ENCODE assay signal across 8 cellular contexts in the genomic region with DNA sequence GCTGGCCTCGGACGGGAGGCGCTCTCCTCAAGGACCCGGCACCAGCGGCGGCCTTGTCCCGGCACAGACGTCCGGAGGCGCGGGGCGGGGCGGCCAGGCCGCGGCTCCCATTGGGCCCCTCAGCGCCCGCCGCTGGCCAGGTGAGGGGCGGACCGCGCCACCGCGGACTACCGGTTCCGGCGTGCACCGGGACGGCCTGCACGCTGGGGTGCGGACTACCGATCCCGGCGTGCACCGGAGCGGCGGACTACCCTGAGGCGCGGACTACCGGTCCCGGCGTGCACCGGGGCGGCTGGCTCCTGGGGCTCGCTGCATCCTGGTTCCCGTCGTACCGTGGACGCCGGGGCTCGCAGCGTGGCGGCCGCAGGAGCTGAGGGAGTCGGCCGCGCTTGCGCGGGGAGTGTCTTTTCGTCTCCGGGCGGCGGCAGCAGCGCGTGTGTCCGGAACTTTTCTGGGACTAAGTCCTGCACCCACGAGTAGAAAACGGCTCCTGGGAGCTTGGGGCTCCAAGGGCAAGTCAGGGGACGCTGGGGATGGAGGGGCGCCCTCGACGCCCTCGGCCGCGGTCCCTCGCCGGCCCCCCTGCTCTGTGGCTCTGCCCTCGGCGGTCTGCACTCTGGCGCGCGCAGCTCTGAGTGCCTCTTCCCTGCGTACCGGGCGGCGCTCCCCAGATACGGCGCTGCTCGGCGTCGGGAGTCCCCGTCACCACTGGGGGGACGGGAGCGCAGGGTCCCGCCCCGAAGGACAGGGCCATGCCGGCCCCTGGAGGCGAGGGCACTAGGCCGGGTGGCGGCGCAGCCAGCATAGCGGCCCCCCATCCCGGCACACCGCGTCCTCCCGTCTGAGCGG. TPM values are rescaled to one million over a fixed set of nuclear protein-coding genes. Genes with fewer than 3 reads are reported as not detected.
A peak's percentile ranks its signal among the peaks of the same experiment; 100 is the strongest.
DNase-seq lines count a peak whose midpoint lies in the region; ATAC-seq and TF ChIP-seq lines count a peak whose summit lies in the region.

Gene LETM1 (minus strand): TSS at position 86 of the 849 bp plus-strand sequence. CDS start 206 bp downstream, outside the sequence.

- H3K4me3 ChIP-seq in adipocyte (ENCODE audit: low read length), result peak within 1 kb of the TSS; percentile 92
- H3K4me3 ChIP-seq in upper lobe of left lung, result peak within 1 kb of the TSS; percentile 72 to 98 (median 80)

- intact Hi-C loops in cardiac septum (cut with DNase I), result loop anchor here (2.0 kb wide), 1 partner anchor 15 kb away; the partner anchor contains the start of gene NSD2
- intact Hi-C loops in posterior cingulate gyrus (cut with DNase I), result loop anchor here (1.0 to 5.0 kb wide), 4 partner anchors 15 to 563 kb away; partner anchors contain the start of genes CFAP99, NSD2 and ZFYVE28

- H3K4me1 ChIP-seq in adipocyte (ENCODE audit: control insufficient read depth, insufficient read depth, low read length) (peaks cover 48% of the 10 kb centered on the region), upper lobe of left lung (peaks cover 20 to 54% (median 36%) of the 10 kb centered on the region in 4 donors)

- peak within 1 kb of the TSS; percentile 96 for H3K9ac ChIP-seq in adipocyte (ENCODE audit: low read length)

- H3K36me3 ChIP-seq in adipocyte (ENCODE audit: control insufficient read depth, insufficient read depth, low read length, severe bottlenecking) (peaks cover 6% of the 10 kb centered on the region), upper lobe of left lung (no peaks in the 10 kb centered on the region)

- DNase-seq in NCI-H1417 (lab: John Stamatoyannopoulos, UW) (peak; percentile 93 to 95 (median 94)), SW480 (ENCODE audit: low spot score) (peak; percentile 93), adipocyte (ENCODE audit: low read depth) (peak; percentile 92), cardiac septum (ENCODE audit: low spot score) (peak; percentile 97), posterior cingulate gyrus (peak; percentile 93 to 99 (median 96)), upper lobe of left lung (peak; percentile 98 to 99)

- 0 to 1% methylated on average over 10 to 57 of the region's 106 CpGs for WGBS in upper lobe of left lung, 2 donors

- TF ChIP-seq CTCF in GM12874 (IDR thresholded peaks at IDR 0.05; ENCODE audit: insufficient read depth, low read depth, low read length) (peak; percentile 23), upper lobe of left lung (IDR thresholded peaks at IDR 0.05) (peak in 4 of 6 experiments; percentile 17 to 59 (median 36))

- H3K27me3 ChIP-seq in adipocyte (replicated peaks; ENCODE audit: control insufficient read depth, insufficient read depth, low read length) (no peaks in the 10 kb centered on the region), upper lobe of left lung (no peaks in the 10 kb centered on the region)

- ATAC-seq in HG02763 (IDR thresholded peaks at IDR 0.05; ENCODE audit: unreplicated experiment) (peak; percentile 88), upper lobe of left lung (ENCODE audit: low FRiP score in 2 of 2) (peak; percentile 98 to 99)

- peak within 1 kb of the TSS; percentile 81 to 88 (median 85) for H3K27ac ChIP-seq in upper lobe of left lung

- peak; percentile 9 to 82 (median 26) for TF ChIP-seq POLR2A in upper lobe of left lung (IDR thresholded peaks at IDR 0.05)

- TF ChIP-seq EP300 in upper lobe of left lung (IDR thresholded peaks at IDR 0.05), result no peak

- no peaks in the 10 kb centered on the region for H3K9me3 ChIP-seq in adipocyte (ENCODE audit: control insufficient read depth, low read length)
- H3K9me3 ChIP-seq in upper lobe of left lung, result no peaks in the 10 kb centered on the region

RNA-seq across cellular contexts. Expression of gene LETM1, which starts in this region (rescaled TPM):
- 37.8 TPM for total RNA-seq in cardiac septum
- 10 to 100 TPM; 31.4 to 98.5 (median 47.8) TPM for total RNA-seq in upper lobe of left lung

Comparison
In these comparisons a context has a peak if more than half of its experiments do, and no peak if none do; other contexts are left out.
1. Peak in every context shown above with its lines: DNase-seq, ATAC-seq, H3K4me3 ChIP-seq and H3K27ac ChIP-seq.